In genomic region chrX:642436-643210, GRCh38 we compare ENCODE assay signal across 23 cellular contexts. TPM values are rescaled to one million over a fixed set of nuclear protein-coding genes. Genes with fewer than 3 reads are reported as not detected.
DNase-seq lines count a peak whose midpoint lies in the region; ATAC-seq and TF ChIP-seq lines count a peak whose summit lies in the region.
"Had no signal": no experiment of that assay in that cellular context is flagged by ENCODE, and none has a peak within 500 bp of the region (broad histone marks: within the 10 kb centered on the region; RNA-seq: fewer than 3 reads in every experiment).

No MANE protein-coding gene starts in this region.

- 21 to 30% methylated on average over 11 to 24 of the region's 24 CpGs for WGBS in endodermal cell (ENCODE audit: insufficient coverage in 1 of 2, insufficient read length in 1 of 2), 2 experiments
- 12 to 30% (median 15%) methylated on average over 16 to 24 of the region's 24 CpGs for WGBS in spleen, 5 donors

- no peak overlapping the region for H3K27ac Mint-ChIP-seq in natural killer cell treated with Interleukin-12 subunit alpha and Interleukin-12 subunit beta and Interleukin-15 and Interleukin-18, amount 100 ng/mL, for 72 hours
- H3K27ac Mint-ChIP-seq in natural killer cell = no peak overlapping the region
- H3K27ac Mint-ChIP-seq in endodermal cell = no peak overlapping the region
- H3K27ac Mint-ChIP-seq: CD8-positive, alpha-beta T cell had no signal

- H3K4me1 Mint-ChIP-seq in natural killer cell treated with Interleukin-12 subunit alpha and Interleukin-12 subunit beta and Interleukin-15 and Interleukin-18, amount 100 ng/mL, for 72 hours (ENCODE audit: low read depth in 2 of 2) = no peaks in the 10 kb centered on the region
- H3K4me1 Mint-ChIP-seq in natural killer cell = peaks cover 0 to 6% of the 10 kb centered on the region in 2 donors
- peaks cover 20% of the 10 kb centered on the region for H3K4me1 Mint-ChIP-seq in endodermal cell

- no peaks in the 10 kb centered on the region for H3K4me1 ChIP-seq in endodermal cell (ENCODE audit: control insufficient read depth, insufficient read depth, low read length)
- H3K4me1 ChIP-seq in osteoblast (ENCODE audit: insufficient read depth, low read length) = no peaks in the 10 kb centered on the region
- no peaks in the 10 kb centered on the region for H3K4me1 ChIP-seq in vagina
- H3K4me1 ChIP-seq in spleen = peaks cover 0 to 11% (median 4%) of the 10 kb centered on the region in 6 donors
- H3K4me1 ChIP-seq: A549, BLaER1 had no signal

- TF ChIP-seq POLR2A in vagina (IDR thresholded peaks at IDR 0.05) = no peak
- no peak for TF ChIP-seq POLR2A in spleen (IDR thresholded peaks at IDR 0.05)

- TF ChIP-seq CTCF in natural killer cell (IDR thresholded peaks at IDR 0.05) (no peak), endodermal cell (conservative IDR thresholded peaks at IDR 0.05) (no peak), osteoblast (IDR thresholded peaks at IDR 0.05; ENCODE audit: extremely low read depth, low read depth, low read length) (no peak), vagina (IDR thresholded peaks at IDR 0.05) (no peak), spleen (IDR thresholded peaks at IDR 0.05 in 8 of 11, conservative IDR thresholded peaks at IDR 0.05 in 3 of 11) (no peak)

- no peak overlapping the region for H3K9ac ChIP-seq in endodermal cell (ENCODE audit: extremely low read depth, low read length, poor library complexity, severe bottlenecking)
- H3K9ac ChIP-seq: BLaER1, GM23248 had no signal

- H3K4me3 ChIP-seq in endodermal cell (ENCODE audit: low read length) (no peak overlapping the region), osteoblast (ENCODE audit: insufficient read depth, low read length) (no peak overlapping the region), vagina (no peak overlapping the region), spleen (no peak overlapping the region)
- H3K4me3 ChIP-seq: A549, BLaER1, GM23248 had no signal

- H3K27me3 ChIP-seq in endodermal cell (ENCODE audit: control insufficient read depth, insufficient read depth, low read length, poor library complexity, severe bottlenecking) (peaks cover 95% of the 10 kb centered on the region), osteoblast (ENCODE audit: insufficient read depth, low read length) (no peaks in the 10 kb centered on the region), vagina (no peaks in the 10 kb centered on the region), spleen (replicated peaks in 1 of 7) (peaks cover 3 to 87% (median 61%) of the 10 kb centered on the region in 7 donors)

- ATAC-seq in natural killer cell treated with Interleukin-12 subunit alpha and Interleukin-12 subunit beta and Interleukin-15 and Interleukin-18, amount 100 ng/mL, for 72 hours = no peak
- ATAC-seq in natural killer cell = no peak
- ATAC-seq: A549; CD8-positive, alpha-beta T cell had no signal

- no peak overlapping the region for H3K27ac ChIP-seq in endodermal cell (ENCODE audit: low read depth, low read length)
- no peak overlapping the region for H3K27ac ChIP-seq in osteoblast (ENCODE audit: low read depth, low read length)
- H3K27ac ChIP-seq in vagina = no peak overlapping the region
- H3K27ac ChIP-seq in spleen = no peak overlapping the region
- H3K27ac ChIP-seq: A549, BLaER1, GM23248 had no signal

- H3K36me3 Mint-ChIP-seq in natural killer cell treated with Interleukin-12 subunit alpha and Interleukin-12 subunit beta and Interleukin-15 and Interleukin-18, amount 100 ng/mL, for 72 hours = no peaks in the 10 kb centered on the region
- H3K36me3 Mint-ChIP-seq in natural killer cell (no peaks in the 10 kb centered on the region), endodermal cell (ENCODE audit: low read depth) (no peaks in the 10 kb centered on the region)
- H3K36me3 Mint-ChIP-seq: CD8-positive, alpha-beta T cell had no signal

- no peak overlapping the region for H2AFZ ChIP-seq in osteoblast (ENCODE audit: low read length)
- H2AFZ ChIP-seq: GM23248 had no signal

- DNase-seq in natural killer cell treated with Interleukin-12 subunit alpha and Interleukin-12 subunit beta and Interleukin-15 and Interleukin-18, amount 100 ng/mL, for 72 hours (ENCODE audit: low spot score) = peak; percentile 39
- no peak for DNase-seq in natural killer cell
- DNase-seq in endodermal cell = peak; percentile 49
- DNase-seq in osteoblast (ENCODE audit: insufficient read length, low spot score, missing footprints) = peak; percentile 41
- DNase-seq in vagina (ENCODE audit: extremely low spot score in 2 of 2) = peak; percentile 70 to 92
- no peak for DNase-seq in spleen
- DNase-seq in activated CD4-positive, alpha-beta T cell treated with anti-CD3 and anti-CD28 coated beads, Interleukin-2, amount 50 U/mL, for 48 hours = no peak
- no peak for DNase-seq in A172 (ENCODE audit: low spot score)
- DNase-seq: Calu3, DMS153, GM23248, HCEC 1CT, KG1, NCI-H1092, NCI-H1436, NCI-H1930, NCI-H2227 treated with DMSO at 0.1 percent for 48 hours, NCI-H510A, NCI-H748 treated with DMSO at 0.1 percent for 48 hours had no signal

- intact Hi-C loops in natural killer cell (cut with micrococcal nuclease) = no loop called here
- intact Hi-C loops in vagina (cut with DNase I) = no loop called here
- intact Hi-C loops in spleen (cut with DNase I; ENCODE audit: low total_unique reads) = no loop called here

- no peak overlapping the region for H3K4me2 ChIP-seq in osteoblast (ENCODE audit: insufficient read depth, low read length)
- H3K4me2 ChIP-seq: A549, BLaER1 had no signal

- H3K79me2 ChIP-seq in osteoblast (ENCODE audit: insufficient read depth, low read length) = no peaks in the 10 kb centered on the region

- H3K27me3 Mint-ChIP-seq in natural killer cell treated with Interleukin-12 subunit alpha and Interleukin-12 subunit beta and Interleukin-15 and Interleukin-18, amount 100 ng/mL, for 72 hours = peaks cover 9 to 22% of the 10 kb centered on the region in 2 donors
- peaks cover 20 to 32% of the 10 kb centered on the region in 2 donors for H3K27me3 Mint-ChIP-seq in natural killer cell (ENCODE audit: low read depth in 2 of 2)
- peaks cover 94% of the 10 kb centered on the region for H3K27me3 Mint-ChIP-seq in endodermal cell (ENCODE audit: insufficient read depth)

- H3K9me3 ChIP-seq in endodermal cell (ENCODE audit: control insufficient read depth, low read length) = no peaks in the 10 kb centered on the region
- H3K9me3 ChIP-seq in osteoblast (ENCODE audit: low read depth, low read length) = no peaks in the 10 kb centered on the region
- H3K9me3 ChIP-seq in vagina = no peaks in the 10 kb centered on the region
- H3K9me3 ChIP-seq in spleen = peaks cover 0 to 3% (median 0%) of the 10 kb centered on the region in 8 donors
- H3K9me3 ChIP-seq: A549 had no signal

- no peaks in the 10 kb centered on the region for H4K20me1 ChIP-seq in osteoblast (ENCODE audit: insufficient read depth, low read length)

- H3K36me3 ChIP-seq in endodermal cell (ENCODE audit: control insufficient read depth, insufficient read depth, low read length) (no peaks in the 10 kb centered on the region), osteoblast (ENCODE audit: insufficient read depth, low read length) (no peaks in the 10 kb centered on the region), vagina (no peaks in the 10 kb centered on the region), spleen (no peaks in the 10 kb centered on the region)
- H3K36me3 ChIP-seq: BLaER1 had no signal

- H3K9me3 Mint-ChIP-seq in natural killer cell treated with Interleukin-12 subunit alpha and Interleukin-12 subunit beta and Interleukin-15 and Interleukin-18, amount 100 ng/mL, for 72 hours = no peaks in the 10 kb centered on the region
- no peaks in the 10 kb centered on the region for H3K9me3 Mint-ChIP-seq in natural killer cell
- H3K9me3 Mint-ChIP-seq in endodermal cell = peaks cover 4% of the 10 kb centered on the region
- H3K9me3 Mint-ChIP-seq: CD8-positive, alpha-beta T cell had no signal

- H3K4me3 Mint-ChIP-seq in natural killer cell treated with Interleukin-12 subunit alpha and Interleukin-12 subunit beta and Interleukin-15 and Interleukin-18, amount 100 ng/mL, for 72 hours = no peak overlapping the region
- H3K4me3 Mint-ChIP-seq in natural killer cell (no peak overlapping the region), endodermal cell (no peak overlapping the region)
- H3K4me3 Mint-ChIP-seq: CD8-positive, alpha-beta T cell had no signal

RNA-seq across cellular contexts. Expression of gene SHOX, which starts 12.0 kb away (rescaled TPM):
- total RNA-seq in natural killer cell treated with Interleukin-12 subunit alpha and Interleukin-12 subunit beta and Interleukin-15 and Interleukin-18, amount 100 ng/mL, for 72 hours = not detected
- total RNA-seq in natural killer cell (not detected), endodermal cell (not detected), osteoblast (11.8 and 13.4 TPM in 2 replicates), vagina (not detected), spleen (not detected)
- 0.14 TPM for polyA plus RNA-seq in endodermal cell (2013, experiment 1 of 2)
- polyA plus RNA-seq in endodermal cell (2013, experiment 2 of 2) = 0.37 TPM
- polyA plus RNA-seq in spleen = not detected
- total RNA-seq in A172 (2014; rRNA removed; shearing (Covaris generic)) = not detected in 2 replicates
- total RNA-seq: Calu3; CD8-positive, alpha-beta T cell; GM23248; HT1080 had no signal
- polyA plus RNA-seq: A549, GM23248 had no signal

Comparison
In these comparisons a context has a peak if more than half of its experiments do, and no peak if none do; other contexts are left out.
1. DNase-seq: peak in natural killer cell treated with Interleukin-12 subunit alpha and Interleukin-12 subunit beta and Interleukin-15 and Interleukin-18, amount 100 ng/mL, for 72 hours (single experiment), endodermal cell (single experiment), osteoblast (single experiment) and vagina (2 of 2); none in natural killer cell (single experiment), spleen (single experiment), activated CD4-positive, alpha-beta T cell treated with anti-CD3 and anti-CD28 coated beads, Interleukin-2, amount 50 U/mL, for 48 hours (0 of 2) and A172 (single experiment).
2. RNA of gene SHOX, which starts 12.0 kb away (total RNA-seq): 11.8 to 13.4 TPM in osteoblast; not detected in endodermal cell, not detected in natural killer cell treated with Interleukin-12 subunit alpha and Interleukin-12 subunit beta and Interleukin-15 and Interleukin-18, amount 100 ng/mL, for 72 hours, not detected in natural killer cell, not detected in vagina (single experiment), not detected in spleen and not detected in A172; every median in the first group is over 10 times any median in the second.